27 cellular contexts compared by ENCODE assay signal in the genomic region with DNA sequence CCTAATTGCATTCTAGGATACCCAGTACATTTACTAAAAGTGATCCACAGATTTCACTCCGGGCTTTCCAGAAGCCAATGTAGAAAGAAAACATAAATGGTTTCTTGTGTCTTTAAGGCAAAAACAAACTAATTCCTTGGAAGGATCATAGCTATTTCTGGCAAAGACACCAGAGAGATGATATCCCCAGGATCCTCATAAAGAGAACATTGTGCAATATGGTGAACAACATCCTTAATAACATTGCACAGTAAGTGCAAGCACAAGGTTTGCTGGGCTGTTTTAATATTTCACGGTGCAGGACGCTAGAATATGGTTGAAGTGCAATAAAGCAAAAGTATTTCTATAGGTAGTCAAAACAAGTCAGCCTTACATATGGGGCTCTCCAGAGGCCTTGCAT.
A peak's percentile ranks its signal among the peaks of the same experiment; 100 is the strongest.
DNase-seq lines count a peak whose midpoint lies in the region; ATAC-seq, FAIRE-seq and TF ChIP-seq lines count a peak whose summit lies in the region.
"Had no signal": no experiment of that assay in that cellular context is flagged by ENCODE, and none has a peak within 500 bp of the region (broad histone marks: within the 10 kb centered on the region; RNA-seq: fewer than 3 reads in every experiment).

No MANE protein-coding gene starts in this region.

- H3K79me2 ChIP-seq in GM23248 (ENCODE audit: insufficient read depth), result no peaks in the 10 kb centered on the region

- no peaks in the 10 kb centered on the region for H3F3A ChIP-seq in GM23248 (ENCODE audit: insufficient read depth)

- no peak for ATAC-seq in T-helper 17 cell
- no peak for ATAC-seq in naive thymus-derived CD8-positive, alpha-beta T cell
- ATAC-seq: esophagus mucosa had no signal

- peaks cover 3% of the 10 kb centered on the region for H3K4me1 Mint-ChIP-seq in T-helper 17 cell
- no peaks in the 10 kb centered on the region for H3K4me1 Mint-ChIP-seq in naive thymus-derived CD8-positive, alpha-beta T cell

- TF ChIP-seq CTCF in AG09309 (IDR thresholded peaks at IDR 0.05; ENCODE audit: control insufficient read depth, insufficient read depth, low read depth, low read length, missing control alignments), result no peak

- peak; percentile 56 for DNase-seq in AG09309 (ENCODE audit: low read depth)
- peak; percentile 72 for DNase-seq in GM23248
- peak; percentile 8 for DNase-seq in myocyte (ENCODE audit: low read depth)
- DNase-seq in T-helper 17 cell, result no peak
- DNase-seq in A172 (ENCODE audit: low spot score), result no peak
- DNase-seq in naive thymus-derived CD8-positive, alpha-beta T cell, result no peak
- DNase-seq in NCI-H2081 treated with DMSO at 0.1 percent for 48 hours (lab: John Stamatoyannopoulos, UW), result no peak
- DNase-seq: ACHN; activated CD4-positive, alpha-beta T cell treated with anti-CD3 and anti-CD28 coated beads for 1 hour; activated CD8-positive, alpha-beta memory T cell treated with anti-CD3 and anti-CD28 coated beads for 24 hours; activated naive CD4-positive, alpha-beta T cell treated with Interleukin-2 at 50 U/mL for 16 hours; activated T-cell treated with anti-CD3 and anti-CD28 coated beads, Interleukin-2, amount 50 U/mL, for 24 hours; CD4-positive, CD25-positive, alpha-beta regulatory T cell; DMS153; effector memory CD4-positive, alpha-beta T cell; HFFc6; Kasumi-1; NCI-H1105 treated with DMSO at 0.1 percent for 48 hours; NCI-H2107; NCI-H510A; PC-9; SHP77 treated with DMSO at 0.1 percent for 48 hours had no signal

- H3K36me3 ChIP-seq in GM23248 (ENCODE audit: low read depth), result no peaks in the 10 kb centered on the region

- no peak overlapping the region for H2AFZ ChIP-seq in GM23248
- H2AFZ ChIP-seq: PC-9 had no signal

- POLR2A ChIA-PET in naive thymus-derived CD8-positive, alpha-beta T cell (lab: Charles Lee), result no interaction called here

- H3K27me3 Mint-ChIP-seq in T-helper 17 cell, result no peaks in the 10 kb centered on the region
- no peaks in the 10 kb centered on the region for H3K27me3 Mint-ChIP-seq in naive thymus-derived CD8-positive, alpha-beta T cell
- H3K27me3 Mint-ChIP-seq: activated T-cell treated with anti-CD3 and anti-CD28 coated beads, Interleukin-2, amount 50 U/mL, for 24 hours; CD4-positive, CD25-positive, alpha-beta regulatory T cell had no signal

- H3K9me2 ChIP-seq in GM23248 (ENCODE audit: insufficient read depth), result no peaks in the 10 kb centered on the region

- peaks cover 2% of the 10 kb centered on the region for H3K36me3 Mint-ChIP-seq in T-helper 17 cell (ENCODE audit: low read depth)
- peaks cover 4 to 34% (median 8%) of the 10 kb centered on the region in 3 donors for H3K36me3 Mint-ChIP-seq in naive thymus-derived CD8-positive, alpha-beta T cell

- in situ Hi-C loops in GM23248 (cut with MboI), result no loop called here

- H3K9ac ChIP-seq in GM23248, result no peak overlapping the region

- H3K4me3 ChIP-seq in AG09309 (ENCODE audit: control insufficient read depth, low read depth, low read length) (no peak overlapping the region), GM23248 (no peak overlapping the region)
- H3K4me3 ChIP-seq: PC-9 had no signal

- H3K4me3 Mint-ChIP-seq in T-helper 17 cell, result no peak overlapping the region
- no peak overlapping the region for H3K4me3 Mint-ChIP-seq in naive thymus-derived CD8-positive, alpha-beta T cell
- H3K4me3 Mint-ChIP-seq: activated T-cell treated with anti-CD3 and anti-CD28 coated beads, Interleukin-2, amount 50 U/mL, for 24 hours; CD4-positive, CD25-positive, alpha-beta regulatory T cell; HFFc6; neural crest cell had no signal

- H3K27me3 ChIP-seq in GM23248 (replicated peaks; ENCODE audit: insufficient read depth), result no peaks in the 10 kb centered on the region

- FAIRE-seq in endometrium (lab: Jason Lieb, UNC), result peak; percentile 76
- FAIRE-seq: G401.6, HTR-8/SVneo had no signal

- H3K9me3 Mint-ChIP-seq in naive thymus-derived CD8-positive, alpha-beta T cell, result peaks cover 0 to 4% (median 0%) of the 10 kb centered on the region in 9 donors
- H3K9me3 Mint-ChIP-seq: activated T-cell treated with anti-CD3 and anti-CD28 coated beads, Interleukin-2, amount 50 U/mL, for 24 hours; HFFc6 had no signal

- no peaks in the 10 kb centered on the region for H4K20me1 ChIP-seq in GM23248 (ENCODE audit: insufficient read depth)

- no peak overlapping the region for H3K4me2 ChIP-seq in GM23248 (ENCODE audit: unreplicated experiment)
- H3K4me2 ChIP-seq: PC-9 had no signal

- no peak overlapping the region for H3K27ac Mint-ChIP-seq in T-helper 17 cell
- H3K27ac Mint-ChIP-seq in naive thymus-derived CD8-positive, alpha-beta T cell, result no peak overlapping the region
- H3K27ac Mint-ChIP-seq: activated T-cell treated with anti-CD3 and anti-CD28 coated beads, Interleukin-2, amount 50 U/mL, for 24 hours; CD4-positive, CD25-positive, alpha-beta regulatory T cell; HFFc6 had no signal

- no peak overlapping the region for H3K27ac ChIP-seq in GM23248
- H3K27ac ChIP-seq: PC-9 had no signal

- H3K9me3 ChIP-seq in GM23248 (ENCODE audit: low read depth) (no peaks in the 10 kb centered on the region), T-helper 17 cell (ENCODE audit: control insufficient read depth, low read length, poor library complexity, severe bottlenecking) (no peaks in the 10 kb centered on the region)

- H3K4me1 ChIP-seq in GM23248 (ENCODE audit: insufficient read depth), result peaks cover 4% of the 10 kb centered on the region; the same call in 1 of the 2 replicates

- 17 to 21% methylated on average over 3 of the region's 3 CpGs for WGBS in GM23248 (ENCODE audit: low coverage in 1 of 2, low lambda C conversion rate in 2 of 2, missing lambda C conversion rate in 2 of 2), 2 experiments

Comparison
In these comparisons a context has a peak if more than half of its experiments do, and no peak if none do; other contexts are left out.
1. DNase-seq: peak in AG09309 (single experiment), GM23248 (single experiment) and myocyte (single experiment); none in T-helper 17 cell (0 of 3), A172 (single experiment), naive thymus-derived CD8-positive, alpha-beta T cell (0 of 10) and NCI-H2081 treated with DMSO at 0.1 percent for 48 hours (single experiment).